ENCODE assay signal across 8 cellular contexts in the genomic region with DNA sequence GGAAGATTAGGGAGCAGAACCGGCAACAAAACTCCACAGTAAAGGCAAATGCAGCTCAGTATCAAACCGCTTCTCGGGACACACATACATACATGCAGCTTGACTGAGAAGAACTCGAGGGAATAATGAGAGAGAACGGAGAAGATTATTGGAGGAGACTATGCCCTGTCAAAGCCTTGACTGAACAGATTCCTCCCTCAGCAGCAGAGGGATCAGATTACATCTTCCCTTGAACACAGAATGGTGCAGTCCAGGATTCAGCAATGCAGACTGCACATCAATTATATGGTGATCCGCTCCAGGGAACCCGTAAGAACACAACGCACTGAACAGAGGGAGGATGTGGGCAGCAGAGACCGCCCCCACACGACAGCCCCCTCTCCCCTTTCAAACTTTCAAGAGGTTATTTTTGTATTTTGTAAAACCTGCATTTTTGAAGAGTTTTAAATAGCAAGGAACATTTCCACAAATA.
A peak's percentile ranks its signal among the peaks of the same experiment; 100 is the strongest.
DNase-seq lines count a peak whose midpoint lies in the region; ATAC-seq and TF ChIP-seq lines count a peak whose summit lies in the region.

No MANE protein-coding gene starts in this region.

- H3K27ac ChIP-seq in thymus (ENCODE audit: low read depth), result peak overlapping the region; percentile 21

- peak; percentile 97 for DNase-seq in DMS153 treated with DMSO at 0.1 percent for 48 hours (lab: John Stamatoyannopoulos, UW; ENCODE audit: unreplicated experiment)
- DNase-seq in Jurkat, Clone E6-1 (ENCODE audit: low read depth, low spot score), result peak; percentile 75
- DNase-seq in RPMI7951 (ENCODE audit: low read depth), result peak; percentile 98
- peak; percentile 62 for DNase-seq in ecto neural progenitor cell (ENCODE audit: low spot score)
- peak; percentile 83 for DNase-seq in medulla oblongata (ENCODE audit: extremely low spot score)
- DNase-seq in CD14-positive monocyte (ENCODE audit: low spot score), result no peak

- no peak overlapping the region for H3K27ac Mint-ChIP-seq in CD14-positive monocyte

- peaks cover 3 to 7% of the 10 kb centered on the region in 2 donors for H3K36me3 Mint-ChIP-seq in CD14-positive monocyte

- ATAC-seq in GM21515 (IDR thresholded peaks at IDR 0.05; ENCODE audit: unreplicated experiment), result peak; percentile 71

- no peaks in the 10 kb centered on the region for H3K9me3 ChIP-seq in thymus (ENCODE audit: control insufficient read depth)

- no peak overlapping the region for H3K4me3 Mint-ChIP-seq in CD14-positive monocyte

- intact Hi-C loops in CD14-positive monocyte (cut with micrococcal nuclease), result no loop called here

- H3K4me1 ChIP-seq in thymus (ENCODE audit: control insufficient read depth, insufficient read depth, low read length), result no peaks in the 10 kb centered on the region

- H3K4me1 Mint-ChIP-seq in CD14-positive monocyte, result peaks cover 7% of the 10 kb centered on the region

- H3K27me3 ChIP-seq in thymus (ENCODE audit: control insufficient read depth, insufficient read depth), result no peaks in the 10 kb centered on the region

- WGBS in thymus, result 84% methylated on average over 10 of the region's 10 CpGs

- no peaks in the 10 kb centered on the region for H3K9me3 Mint-ChIP-seq in CD14-positive monocyte

- no peak overlapping the region for H3K4me3 ChIP-seq in Jurkat, Clone E6-1 (ENCODE audit: low read length)
- H3K4me3 ChIP-seq in thymus (ENCODE audit: low read length), result no peak overlapping the region

- H3K27me3 Mint-ChIP-seq in CD14-positive monocyte (ENCODE audit: low read depth in 3 of 3), result no peaks in the 10 kb centered on the region

- H3K36me3 ChIP-seq in thymus (ENCODE audit: control insufficient read depth, insufficient read depth), result no peaks in the 10 kb centered on the region

- no peak for TF ChIP-seq CTCF in CD14-positive monocyte (IDR thresholded peaks at IDR 0.05)
